Comparison of ENCODE assay signal across 2 cellular contexts in genomic region chr15:88223099-88223498, GRCh38.
TF ChIP-seq lines count a peak whose summit lies in the region.

No MANE protein-coding gene starts in this region.

TF ChIP-seq in SK-N-SH, 30 proteins besides CTCF, POLR2A, EP300 and RAD21:
- TF ChIP-seq ZBTB33 (IDR thresholded peaks at IDR 0.05; ENCODE audit: borderline replicate concordance, low read depth), result no peak
- TF ChIP-seq USF2 (IDR thresholded peaks at IDR 0.05; ENCODE audit: borderline replicate concordance, low read depth, low read length), result no peak
- TF ChIP-seq PBX3 (IDR thresholded peaks at IDR 0.05), result no peak
- no peak for TF ChIP-seq RXRA (IDR thresholded peaks at IDR 0.05; ENCODE audit: borderline replicate concordance, low read depth)
- TF ChIP-seq NFIC (IDR thresholded peaks at IDR 0.05; ENCODE audit: borderline replicate concordance), result no peak
- no peak for TF ChIP-seq RFX5 (IDR thresholded peaks at IDR 0.05; ENCODE audit: low read length)
- no peak for TF ChIP-seq USF1 (IDR thresholded peaks at IDR 0.05; ENCODE audit: borderline replicate concordance, low read depth)
- no peak for TF ChIP-seq SMC3 (IDR thresholded peaks at IDR 0.05; ENCODE audit: low read depth, low read length)
- no peak for TF ChIP-seq CHD2 (IDR thresholded peaks at IDR 0.05; ENCODE audit: low read length, partially characterized antibody)
- TF ChIP-seq ELF1 (IDR thresholded peaks at IDR 0.05), result no peak

TF ChIP-seq in SK-N-SH treated with all-trans-retinoic acid at 6 μM for 48 hours, 23 proteins besides CTCF, POLR2A, EP300 and RAD21:
- TF ChIP-seq CREB5 (CRISPR knock-in tag; IDR thresholded peaks at IDR 0.05; ENCODE audit: low read depth), result no peak
- no peak for TF ChIP-seq ZFP30 (CRISPR knock-in tag; IDR thresholded peaks at IDR 0.05)
- TF ChIP-seq PATZ1 (CRISPR knock-in tag; IDR thresholded peaks at IDR 0.05; ENCODE audit: borderline replicate concordance), result no peak
- TF ChIP-seq ZNF8 (CRISPR knock-in tag; IDR thresholded peaks at IDR 0.05), result no peak
- TF ChIP-seq ZNF565 (CRISPR knock-in tag; conservative IDR thresholded peaks at IDR 0.05; ENCODE audit: low read depth), result no peak
- no peak for TF ChIP-seq RARB (CRISPR knock-in tag; IDR thresholded peaks at IDR 0.05)
- TF ChIP-seq TCF4 (CRISPR knock-in tag; IDR thresholded peaks at IDR 0.05; ENCODE audit: borderline replicate concordance), result no peak
- no peak for TF ChIP-seq ISL1 (CRISPR knock-in tag; IDR thresholded peaks at IDR 0.05)
- TF ChIP-seq ZC3H10 (CRISPR knock-in tag; IDR thresholded peaks at IDR 0.05), result no peak
- TF ChIP-seq GLIS3 (CRISPR knock-in tag; IDR thresholded peaks at IDR 0.05), result no peak
- no peak for TF ChIP-seq ARNTL (CRISPR knock-in tag; IDR thresholded peaks at IDR 0.05; ENCODE audit: borderline replicate concordance, low read depth)
- no peak for TF ChIP-seq PPARA (CRISPR knock-in tag; IDR thresholded peaks at IDR 0.05; ENCODE audit: borderline replicate concordance)
- TF ChIP-seq TOX (CRISPR knock-in tag; IDR thresholded peaks at IDR 0.05; ENCODE audit: borderline replicate concordance), result no peak
TF ChIP-seq in SK-N-SH treated with all-trans-retinoic acid at 6 μM for 48 hours: peak in this region for 0.
